29 cellular contexts compared by ENCODE assay signal in genomic region chr21:28298251-28298672, GRCh38.
A peak's percentile ranks its signal among the peaks of the same experiment; 100 is the strongest.
DNase-seq lines count a peak whose midpoint lies in the region; ATAC-seq, FAIRE-seq and TF ChIP-seq lines count a peak whose summit lies in the region.
"Had no signal": no experiment of that assay in that cellular context is flagged by ENCODE, and none has a peak within 500 bp of the region (broad histone marks: within the 10 kb centered on the region; RNA-seq: fewer than 3 reads in every experiment).

No MANE protein-coding gene starts in this region.

- no peaks in the 10 kb centered on the region for H3K27me3 Mint-ChIP-seq in T-cell
- H3K27me3 Mint-ChIP-seq: activated B cell treated with CpG ODN at 0.5 μM for 24 hours; naive B cell; stimulated activated naive CD8-positive, alpha-beta T cell treated with anti-CD3 and anti-CD28 coated beads, Interleukin-15, Interleukin-2, amounts not matched to agents 100 ng/mL and 50 ng/mL, for 24 hours had no signal

- CTCF ChIA-PET in T-cell (lab: Charles Lee) = no interaction called here

- no peaks in the 10 kb centered on the region for H3K4me1 Mint-ChIP-seq in T-cell
- H3K4me1 Mint-ChIP-seq: activated B cell treated with CpG ODN at 0.5 μM for 24 hours, naive B cell had no signal

- H3K9me1 ChIP-seq in keratinocyte (ENCODE audit: control insufficient read depth, extremely low read depth, insufficient read depth, low read length) = no peaks in the 10 kb centered on the region

- no peaks in the 10 kb centered on the region for H3K79me2 ChIP-seq in keratinocyte (ENCODE audit: control insufficient read depth, insufficient read depth, low read length)

- DNase-seq in AG08396 (ENCODE audit: low spot score) (peak; percentile 12), NCI-H446 (lab: John Stamatoyannopoulos, UW) (peak; percentile 15 to 47), dedifferentiated amniotic fluid mesenchymal stem cell (ENCODE audit: extremely low spot score) (peak; percentile 22), keratinocyte (ENCODE audit: low read depth, low spot score) (no peak), NOMO-1 treated with DMSO at 0.1 percent for 48 hours (lab: John Stamatoyannopoulos, UW; ENCODE audit: unreplicated experiment) (no peak), T-cell (no peak)
- DNase-seq in NK-92 treated with Interleukin-12 subunit alpha and Interleukin-12 subunit beta, amount 100 ng/mL, for 24 hours (lab: John Stamatoyannopoulos, UW) = no peak
- DNase-seq: activated B cell treated with CpG ODN at 0.5 μM for 24 hours; activated CD4-positive, alpha-beta T cell treated with anti-CD3 and anti-CD28 coated beads, Interleukin-2, amount 50 U/mL, for 48 hours; activated effector memory CD4-positive, alpha-beta T cell treated with Interleukin-2 at 50 U/mL for 16 hours; C1 segment of cervical spinal cord; caudate nucleus; erythroblast; Kasumi-1; naive B cell; NCI-H1092 treated with DMSO at 0.1 percent for 48 hours; NCI-H2081 treated with DMSO at 0.1 percent for 48 hours; NCI-H524; nucleus accumbens; retina; RPMI8226; stimulated activated CD4-positive, alpha-beta T cell treated with anti-CD3 and anti-CD28 coated beads, Interleukin-12 subunit alpha, Interleukin-12 subunit beta, amount 100 ng/mL, for 4 hours; stimulated activated CD4-positive, alpha-beta T cell treated with anti-CD3 and anti-CD28 coated beads, Interleukin-4, amount 100 ng/mL, for 4 hours; trophoblast cell had no signal

- dilution Hi-C loops in keratinocyte (cut with MboI; ENCODE audit: extremely low pct_ligation_motif_present, low sequenced_read_pairs) = no loop called here

- POLR2A ChIA-PET in T-cell (lab: Charles Lee) = no interaction called here

- H3K27me3 ChIP-seq in keratinocyte (ENCODE audit: control insufficient read depth, extremely low read depth, insufficient read depth, low read length) = no peaks in the 10 kb centered on the region

- TF ChIP-seq CTCF in keratinocyte (optimal IDR thresholded peaks at IDR 0.05 in 1 of 3, IDR thresholded peaks at IDR 0.05 in 1 of 3, conservative IDR thresholded peaks at IDR 0.05 in 1 of 3; ENCODE audit: extremely low read depth in 1 of 3, insufficient read depth in 2 of 3, low read length in 3 of 3) = no peak

- no peak overlapping the region for H3K4me3 ChIP-seq in keratinocyte (ENCODE audit: control insufficient read depth in 2 of 3, extremely low read depth in 1 of 3, insufficient read depth in 2 of 3, low read depth in 1 of 3, low read length in 3 of 3)
- H3K4me3 ChIP-seq: A549 had no signal

- H3K4me2 ChIP-seq in keratinocyte (ENCODE audit: control insufficient read depth, extremely low read depth, insufficient read depth, low read depth, low read length) = no peak overlapping the region
- H3K4me2 ChIP-seq: A549 had no signal

- no peaks in the 10 kb centered on the region for H3K9me3 Mint-ChIP-seq in T-cell
- H3K9me3 Mint-ChIP-seq: activated B cell treated with CpG ODN at 0.5 μM for 24 hours; stimulated activated naive CD8-positive, alpha-beta T cell treated with anti-CD3 and anti-CD28 coated beads, Interleukin-15, Interleukin-2, amounts not matched to agents 100 ng/mL and 50 ng/mL, for 24 hours; T-helper 2 cell treated with Interferon-gamma antibody and Interleukin-4, amounts not matched to agents 5 μg/mL and 100 μg/mL, for 36 hours had no signal

- H3K4me1 ChIP-seq in keratinocyte (ENCODE audit: control insufficient read depth, extremely low read depth, insufficient read depth, low read length) = peaks cover 4% of the 10 kb centered on the region
- H3K4me1 ChIP-seq: A549 had no signal

- H3K36me3 Mint-ChIP-seq in T-cell = no peaks in the 10 kb centered on the region
- H3K36me3 Mint-ChIP-seq: naive B cell had no signal

- H3K9me3 ChIP-seq in keratinocyte (ENCODE audit: control insufficient read depth, low read depth, low read length) = no peaks in the 10 kb centered on the region
- H3K9me3 ChIP-seq: A549 had no signal

- H3K36me3 ChIP-seq in keratinocyte (ENCODE audit: control insufficient read depth in 2 of 2, extremely low read depth in 1 of 2, insufficient read depth in 2 of 2, low read length in 2 of 2) = no peaks in the 10 kb centered on the region

- H2AFZ ChIP-seq in keratinocyte (ENCODE audit: control insufficient read depth, low read length) = no peak overlapping the region

- H3K9ac ChIP-seq in keratinocyte (ENCODE audit: control insufficient read depth, extremely low read depth, insufficient read depth, low read length) = no peak overlapping the region

- H3K27ac ChIP-seq in keratinocyte (ENCODE audit: control insufficient read depth, insufficient read depth, low read length) = no peak overlapping the region
- H3K27ac ChIP-seq: A549 had no signal

- no peak for ATAC-seq in GM21825 (IDR thresholded peaks at IDR 0.05; ENCODE audit: unreplicated experiment)
- no peak for ATAC-seq in T-cell (replicated peaks in 1 of 4)
- ATAC-seq: A549 had no signal

- no peak overlapping the region for H3K27ac Mint-ChIP-seq in T-cell
- H3K27ac Mint-ChIP-seq: activated B cell treated with CpG ODN at 0.5 μM for 24 hours; naive B cell; stimulated activated naive CD8-positive, alpha-beta T cell treated with anti-CD3 and anti-CD28 coated beads, Interleukin-15, Interleukin-2, amounts not matched to agents 100 ng/mL and 50 ng/mL, for 24 hours; T-helper 2 cell treated with Interferon-gamma antibody and Interleukin-4, amounts not matched to agents 5 μg/mL and 100 μg/mL, for 36 hours had no signal

- peak; percentile 58 for FAIRE-seq in keratinocyte (lab: Jason Lieb, UNC)
- FAIRE-seq: A549, GM19239 had no signal

- no peak overlapping the region for H3K4me3 Mint-ChIP-seq in T-cell
- H3K4me3 Mint-ChIP-seq: activated B cell treated with CpG ODN at 0.5 μM for 24 hours; naive B cell; stimulated activated naive CD8-positive, alpha-beta T cell treated with anti-CD3 and anti-CD28 coated beads, Interleukin-15, Interleukin-2, amounts not matched to agents 100 ng/mL and 50 ng/mL, for 24 hours; T-helper 2 cell treated with Interferon-gamma antibody and Interleukin-4, amounts not matched to agents 5 μg/mL and 100 μg/mL, for 36 hours had no signal

- no peaks in the 10 kb centered on the region for H4K20me1 ChIP-seq in keratinocyte (ENCODE audit: control insufficient read depth, extremely low read depth, insufficient read depth, low read length)

Comparison
In these comparisons a context has a peak if more than half of its experiments do, and no peak if none do; other contexts are left out.
1. DNase-seq: peak in AG08396 (single experiment), NCI-H446 (2 of 2) and dedifferentiated amniotic fluid mesenchymal stem cell (single experiment); none in keratinocyte (single experiment), NOMO-1 treated with DMSO at 0.1 percent for 48 hours (single experiment), NK-92 treated with Interleukin-12 subunit alpha and Interleukin-12 subunit beta, amount 100 ng/mL, for 24 hours (single experiment) and T-cell (0 of 34).